ENCODE assay signal across 10 cellular contexts in genomic region chr15:90132437-90132836, GRCh38.
"Had no signal": no experiment of that assay in that cellular context is flagged by ENCODE, and none has a peak within 500 bp of the region (broad histone marks: within the 10 kb centered on the region; RNA-seq: fewer than 3 reads in every experiment).

No MANE protein-coding gene starts in this region.

- H3K9ac ChIP-seq: KMS-11 had no signal

- H3K4me1 Mint-ChIP-seq: GM23338 had no signal

- DNase-seq: H9, HCEC 1CT, HFFc6, IMR-90, KBM-7 had no signal

- H3K27ac Mint-ChIP-seq: GM23338, H9, HFFc6 had no signal

- H3K4me3 ChIP-seq: GM23338 had no signal

- H2AFZ ChIP-seq: GM23338 had no signal

- FAIRE-seq: H1, H54 had no signal

- H3K9me3 Mint-ChIP-seq: HFFc6 had no signal

- H3K27ac ChIP-seq: HL-60, KMS-11 had no signal

- H3K4me2 ChIP-seq: GM23338, KMS-11 had no signal

- H3K4me3 Mint-ChIP-seq: GM23338, H9, HFFc6 had no signal

- ATAC-seq: GM23338 had no signal
